In the genomic region with DNA sequence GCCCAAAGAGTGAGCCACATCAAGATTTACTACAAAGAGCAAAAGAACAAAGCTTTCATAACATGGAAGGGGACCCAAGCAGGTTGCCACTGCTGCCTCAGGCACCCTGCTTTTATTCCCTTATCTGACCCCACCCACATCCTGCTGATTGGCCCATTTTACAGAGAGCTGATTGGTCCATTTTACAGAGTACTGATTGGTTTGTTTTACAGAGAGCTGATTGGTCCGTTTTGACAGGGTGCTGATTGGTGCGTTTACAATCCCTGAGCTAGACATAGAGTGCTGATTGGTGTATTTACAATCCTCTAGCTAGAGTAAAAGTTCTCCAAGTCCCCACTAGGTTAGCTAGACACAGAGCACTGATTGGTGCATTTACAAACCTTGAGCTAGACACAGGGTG, we compare ENCODE assay signal across 1 cellular context.
TF ChIP-seq lines count a peak whose summit lies in the region.

No MANE protein-coding gene starts in this region.

TF ChIP-seq in H1, 55 proteins besides CTCF, POLR2A, EP300 and RAD21:
- 0 out of 2 replicates have a peak, but pooled peaks have one; percentile 13 for TF ChIP-seq SP1 (IDR thresholded peaks at IDR 0.05; ENCODE audit: low read depth, low read length)
